18 cellular contexts compared by ENCODE assay signal in genomic region chr9:34514401-34514800, GRCh38. TPM values are rescaled to one million over a fixed set of nuclear protein-coding genes. Genes with fewer than 3 reads are reported as not detected.
A peak's percentile ranks its signal among the peaks of the same experiment; 100 is the strongest.
DNase-seq lines count a peak whose midpoint lies in the region; ATAC-seq and TF ChIP-seq lines count a peak whose summit lies in the region.
"Had no signal": no experiment of that assay in that cellular context is flagged by ENCODE, and none has a peak within 500 bp of the region (broad histone marks: within the 10 kb centered on the region; RNA-seq: fewer than 3 reads in every experiment).

No MANE protein-coding gene starts in this region.

- H3K4me1 Mint-ChIP-seq in neural progenitor cell = peaks cover 46% of the 10 kb centered on the region
- H3K4me1 Mint-ChIP-seq: B cell had no signal

- peak; percentile 49 for DNase-seq in activated effector memory CD4-positive, alpha-beta T cell treated with anti-CD3 and anti-CD28 coated beads, Interleukin-2, amount 50 U/mL, for 16 hours
- DNase-seq in activated effector memory CD4-positive, alpha-beta T cell treated with Interleukin-2 at 50 U/mL for 16 hours = no peak
- DNase-seq in neural progenitor cell (ENCODE audit: low spot score) (no peak), D341Med (ENCODE audit: low spot score) (no peak), amygdala (lab: John Stamatoyannopoulos, UW) (no peak)
- DNase-seq: GOT3, HCEC 1CT, NCI-H1048, NCI-H1694, Right ventricle myocardium superior had no signal

- no peaks in the 10 kb centered on the region for H3K9me3 Mint-ChIP-seq in neural progenitor cell
- H3K9me3 Mint-ChIP-seq: IgD-negative memory B cell had no signal

- H3K27ac ChIP-seq in cingulate gyrus (ENCODE audit: low read depth, low read length) = peak overlapping the region; percentile 75
- H3K27ac ChIP-seq in neural progenitor cell = no peak overlapping the region
- peak overlapping the region; percentile 64 for H3K27ac ChIP-seq in temporal lobe (ENCODE audit: low read depth, low read length)
- H3K27ac ChIP-seq: KMS-11, SJSA1 had no signal

- H3K4me1 ChIP-seq in neural progenitor cell = peaks cover 25% of the 10 kb centered on the region
- H3K4me1 ChIP-seq: SJSA1 had no signal

- H3K9ac ChIP-seq in neural progenitor cell = no peak overlapping the region
- H3K9ac ChIP-seq: KMS-11 had no signal

- no peak overlapping the region for H3K4me3 ChIP-seq in neural progenitor cell
- H3K4me3 ChIP-seq: SJSA1 had no signal

- H3F3A ChIP-seq in neural progenitor cell (ENCODE audit: low read depth) = peaks cover 13% of the 10 kb centered on the region

- H3K27ac Mint-ChIP-seq in neural progenitor cell = peak overlapping the region; percentile 81
- H3K27ac Mint-ChIP-seq: B cell, IgD-negative memory B cell had no signal

- no peak overlapping the region for H3K4me2 ChIP-seq in neural progenitor cell
- H3K4me2 ChIP-seq: KMS-11 had no signal

- no peaks in the 10 kb centered on the region for H3K27me3 ChIP-seq in neural progenitor cell
- H3K27me3 ChIP-seq: SJSA1 had no signal

- H3K36me3 ChIP-seq in neural progenitor cell = no peaks in the 10 kb centered on the region
- H3K36me3 ChIP-seq: SJSA1 had no signal

- TF ChIP-seq CTCF in neural progenitor cell (IDR thresholded peaks at IDR 0.05) = no peak

- H3K79me2 ChIP-seq in neural progenitor cell (ENCODE audit: low read depth) = no peaks in the 10 kb centered on the region

- H3K9me3 ChIP-seq in neural progenitor cell (ENCODE audit: low read depth) = no peaks in the 10 kb centered on the region
- H3K9me3 ChIP-seq: SJSA1 had no signal

- no peaks in the 10 kb centered on the region for H3K36me3 Mint-ChIP-seq in neural progenitor cell

- H3K4me3 Mint-ChIP-seq in neural progenitor cell = no peak overlapping the region
- H3K4me3 Mint-ChIP-seq: B cell, IgD-negative memory B cell had no signal

- H2AFZ ChIP-seq in neural progenitor cell (replicated peaks) = no peak overlapping the region

- ATAC-seq in GM21619 (IDR thresholded peaks at IDR 0.05; ENCODE audit: unreplicated experiment) = no peak

- peaks cover 17% of the 10 kb centered on the region for H3K27me3 Mint-ChIP-seq in neural progenitor cell (ENCODE audit: insufficient read depth, low read depth)

- no peaks in the 10 kb centered on the region for H4K20me1 ChIP-seq in neural progenitor cell (ENCODE audit: low read depth)

RNA-seq across cellular contexts. Expression of gene ENHO, which starts 8.4 kb away (rescaled TPM):
- total RNA-seq in neural progenitor cell (ENCODE audit: low replicate concordance) (4.4 and 21.3 TPM in 2 replicates), temporal lobe (27.8 TPM)
- total RNA-seq: B cell, NCI-H460, SJSA1 had no signal

RNA-seq across cellular contexts. Expression of gene DNAI1, which starts 55.8 kb away (rescaled TPM):
- 0.52 and 1.3 TPM in 2 replicates for total RNA-seq in neural progenitor cell (ENCODE audit: low replicate concordance)
- 0.25 TPM for total RNA-seq in temporal lobe
- total RNA-seq: B cell, Right ventricle myocardium superior, SJSA1 had no signal

RNA-seq across cellular contexts. Expression of gene FAM219A, which starts 56.0 kb away (rescaled TPM):
- total RNA-seq in neural progenitor cell (ENCODE audit: low replicate concordance) = 4.2 and 6.5 TPM in 2 replicates
- total RNA-seq in temporal lobe = 28.8 TPM
